1 cellular context compared by ENCODE assay signal in genomic region chr15:56019819-56020218, GRCh38.
TF ChIP-seq lines count a peak whose summit lies in the region.

No MANE protein-coding gene starts in this region.

TF ChIP-seq in HepG2, 621 proteins besides CTCF, POLR2A, EP300 and RAD21 (continued from another document):
- no peak for TF ChIP-seq FOXP1 (IDR thresholded peaks at IDR 0.05)
- TF ChIP-seq FOXP1 (CRISPR knock-in tag; IDR thresholded peaks at IDR 0.05), result no peak
- no peak for TF ChIP-seq NCOA2 (CRISPR knock-in tag; IDR thresholded peaks at IDR 0.05)
- no peak for TF ChIP-seq CEBPZ (IDR thresholded peaks at IDR 0.05; ENCODE audit: low read length)
- no peak for TF ChIP-seq TIGD3 (CRISPR knock-in tag; IDR thresholded peaks at IDR 0.05; ENCODE audit: borderline replicate concordance)
- TF ChIP-seq TFDP1 (CRISPR knock-in tag; IDR thresholded peaks at IDR 0.05; ENCODE audit: borderline replicate concordance), result no peak
- TF ChIP-seq PHF8 (CRISPR knock-in tag; IDR thresholded peaks at IDR 0.05), result no peak
- TF ChIP-seq THRA (CRISPR knock-in tag; IDR thresholded peaks at IDR 0.05; ENCODE audit: borderline replicate concordance), result no peak
TF ChIP-seq in HepG2: peak in this region for 0.
